12 cellular contexts compared by ENCODE assay signal in the genomic region with DNA sequence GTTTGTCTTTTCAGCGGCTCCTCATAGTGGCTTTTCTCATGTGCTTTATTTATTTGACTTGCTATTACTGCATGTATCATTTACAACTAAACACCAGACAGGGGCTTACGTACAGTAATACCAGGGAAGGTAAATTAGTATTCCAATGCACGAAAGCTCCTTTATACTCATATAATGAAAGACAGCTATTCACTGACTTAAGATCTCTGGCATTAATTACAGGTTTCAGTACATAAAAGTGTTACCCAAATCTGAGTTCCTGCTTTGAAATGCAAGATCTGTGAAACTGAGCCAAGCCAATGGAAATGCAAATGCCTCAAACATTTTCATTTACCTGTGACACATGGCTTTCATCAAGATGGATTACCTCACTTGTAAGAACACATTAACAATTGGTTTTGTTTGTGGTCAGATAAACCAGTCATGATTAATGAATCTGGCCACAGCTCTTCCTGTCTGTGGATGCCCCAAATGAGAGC.
DNase-seq lines count a peak whose midpoint lies in the region; ATAC-seq and TF ChIP-seq lines count a peak whose summit lies in the region.
"Had no signal": no experiment of that assay in that cellular context is flagged by ENCODE, and none has a peak within 500 bp of the region (broad histone marks: within the 10 kb centered on the region; RNA-seq: fewer than 3 reads in every experiment).

No MANE protein-coding gene starts in this region.

- no peak overlapping the region for H3K4ac ChIP-seq in mesendoderm (ENCODE audit: low read depth, low read length)

- no peak overlapping the region for H3K23ac ChIP-seq in mesendoderm (ENCODE audit: low read length)

- TF ChIP-seq CTCF in astrocyte of the cerebellum (IDR thresholded peaks at IDR 0.05; ENCODE audit: low read depth, low read length, missing control alignments) = no peak

- H3K36me3 ChIP-seq in mesendoderm (ENCODE audit: control insufficient read depth, insufficient read depth, low read length) = no peaks in the 10 kb centered on the region
- H3K36me3 ChIP-seq: esophagus squamous epithelium, neutrophil had no signal

- H3K9ac ChIP-seq in mesendoderm (ENCODE audit: low read length) = no peak overlapping the region

- no peaks in the 10 kb centered on the region for H3K79me2 ChIP-seq in mesendoderm (ENCODE audit: control insufficient read depth, insufficient read depth, low read length)

- H4K8ac ChIP-seq in mesendoderm (ENCODE audit: low read depth, low read length) = no peak overlapping the region

- no peak overlapping the region for H2BK15ac ChIP-seq in mesendoderm (replicated peaks; ENCODE audit: low read depth)

- H4K5ac ChIP-seq in mesendoderm (ENCODE audit: low read length) = no peak overlapping the region

- WGBS in mesendoderm (ENCODE audit: extremely low coverage, insufficient coverage, low lambda C conversion rate) = no CpG with 5 or more reads among the region's 3 CpGs

- no peak overlapping the region for H3K56ac ChIP-seq in mesendoderm (ENCODE audit: low read length)

- no peak overlapping the region for H3K18ac ChIP-seq in mesendoderm (ENCODE audit: low read length)

- H2BK5ac ChIP-seq in mesendoderm (ENCODE audit: low read length) = no peak overlapping the region

- no peak overlapping the region for H3K4me2 ChIP-seq in mesendoderm (ENCODE audit: low read length)

- in situ Hi-C loops in astrocyte of the cerebellum (cut with HindIII; ENCODE audit: low sequenced_read_pairs) = no loop called here

- DNase-seq in H4 (ENCODE audit: low spot score) (peak; percentile 47), NCI-H187 (lab: John Stamatoyannopoulos, UW) (peak; percentile 56 to 74), astrocyte of the cerebellum (ENCODE audit: low read depth) (peak; percentile 24), mesendoderm (peak; percentile 6), putamen (ENCODE audit: low spot score) (no peak)
- DNase-seq: activated CD8-positive, alpha-beta memory T cell treated with anti-CD3 and anti-CD28 coated beads, Interleukin-2, amount 10 ng/mL, durations not matched to agents 7 days and 5 days; CD4-positive, CD25-positive, alpha-beta regulatory T cell; esophagus squamous epithelium; substantia nigra had no signal

- H3K4me3 ChIP-seq in astrocyte of the cerebellum (ENCODE audit: low read depth, low read length) = no peak overlapping the region
- H3K4me3 ChIP-seq in mesendoderm (ENCODE audit: low read length) = no peak overlapping the region
- H3K4me3 ChIP-seq: esophagus squamous epithelium had no signal

- H2BK120ac ChIP-seq in mesendoderm (ENCODE audit: low read depth, low read length) = no peak overlapping the region

- no peaks in the 10 kb centered on the region for H3K27me3 ChIP-seq in mesendoderm (ENCODE audit: insufficient read depth, low read length, poor library complexity)
- H3K27me3 ChIP-seq: esophagus squamous epithelium, neutrophil had no signal

- no peaks in the 10 kb centered on the region for H3K4me1 ChIP-seq in mesendoderm (ENCODE audit: control insufficient read depth, low read depth, low read length)

- H2AK5ac ChIP-seq in mesendoderm (ENCODE audit: low read length) = no peak overlapping the region

- H3K27ac ChIP-seq in mesendoderm (ENCODE audit: low read depth, low read length) = no peak overlapping the region
- H3K27ac ChIP-seq: neutrophil had no signal

- no peak for ATAC-seq in GM21423 (IDR thresholded peaks at IDR 0.05; ENCODE audit: unreplicated experiment)
- no peak for ATAC-seq in GM21526 (IDR thresholded peaks at IDR 0.05; ENCODE audit: low FRiP score, unreplicated experiment)
- ATAC-seq: activated CD8-positive, alpha-beta memory T cell treated with anti-CD3 and anti-CD28 coated beads, Interleukin-2, amount 10 ng/mL, durations not matched to agents 7 days and 5 days had no signal

- no peaks in the 10 kb centered on the region for H3K79me1 ChIP-seq in mesendoderm (ENCODE audit: low read length)
